Comparison of ENCODE assay signal across 16 cellular contexts in the genomic region with DNA sequence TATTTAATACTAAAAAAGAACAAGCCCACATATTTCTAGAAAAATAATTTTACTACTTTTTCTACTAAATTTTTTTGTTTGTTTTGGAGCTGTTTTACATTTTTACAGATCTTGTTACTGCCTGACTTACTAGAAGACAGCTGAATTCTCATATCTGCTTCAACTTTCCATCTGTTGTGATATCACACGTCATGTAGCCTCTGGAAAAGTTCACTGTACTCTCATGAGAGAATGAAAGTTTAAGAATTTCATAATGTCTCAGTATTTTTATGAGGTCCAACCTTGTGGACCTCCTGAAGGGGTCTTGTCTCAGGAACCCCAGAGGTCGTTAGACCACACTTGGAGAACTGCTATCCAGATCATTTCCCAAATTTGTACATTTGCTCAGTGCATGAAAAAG.
DNase-seq lines count a peak whose midpoint lies in the region; ATAC-seq and TF ChIP-seq lines count a peak whose summit lies in the region.
"Had no signal": no experiment of that assay in that cellular context is flagged by ENCODE, and none has a peak within 500 bp of the region (broad histone marks: within the 10 kb centered on the region; RNA-seq: fewer than 3 reads in every experiment).

No MANE protein-coding gene starts in this region.

- H3K27ac ChIP-seq in right atrium auricular region: no peak overlapping the region
- H3K27ac ChIP-seq: BLaER1, HL-60 had no signal

- H3K36me3 ChIP-seq in right atrium auricular region: no peaks in the 10 kb centered on the region
- H3K36me3 ChIP-seq: BLaER1 had no signal

- ATAC-seq in Right ventricle myocardium superior (ENCODE audit: poor library complexity) (peak; percentile 58), left ventricle myocardium superior (peak; percentile 76), HG02798 (IDR thresholded peaks at IDR 0.05; ENCODE audit: poor library complexity, unreplicated experiment) (no peak), GM19452 (IDR thresholded peaks at IDR 0.05; ENCODE audit: unreplicated experiment) (no peak), GM18870 (IDR thresholded peaks at IDR 0.05; ENCODE audit: unreplicated experiment) (no peak)

- intact Hi-C loops in Right ventricle myocardium superior (cut with DNase I): no loop called here
- intact Hi-C loops in left ventricle myocardium superior (cut with micrococcal nuclease): no loop called here

- DNase-seq in Right ventricle myocardium superior (no peak), right atrium auricular region (ENCODE audit: low spot score) (no peak), choroid plexus epithelial cell (ENCODE audit: low read depth) (peak; percentile 48), left ventricle myocardium superior (no peak)
- DNase-seq: 8988T; AML-193; Caco-2; CD8-positive, alpha-beta memory T cell; DND-41; GF-D8 had no signal

- no peaks in the 10 kb centered on the region for H3K27me3 ChIP-seq in right atrium auricular region
- H3K27me3 ChIP-seq: BLaER1 had no signal

- TF ChIP-seq CTCF in right atrium auricular region (IDR thresholded peaks at IDR 0.05) (no peak), choroid plexus epithelial cell (conservative IDR thresholded peaks at IDR 0.05; ENCODE audit: low read depth, low read length) (no peak)

- peaks cover 0 to 6% of the 10 kb centered on the region in 2 donors for H3K4me1 ChIP-seq in right atrium auricular region
- H3K4me1 ChIP-seq: Caco-2 had no signal

- peaks cover 0 to 6% of the 10 kb centered on the region in 2 donors for H3K9me3 ChIP-seq in right atrium auricular region
- H3K9me3 ChIP-seq: Caco-2, HAP-1 had no signal

- H3K4me3 ChIP-seq in right atrium auricular region: no peak overlapping the region
- no peak overlapping the region for H3K4me3 ChIP-seq in choroid plexus epithelial cell (ENCODE audit: low read depth, low read length)
- H3K4me3 ChIP-seq: BLaER1, HAP-1 had no signal

Comparison
In these comparisons a context has a peak if more than half of its experiments do, and no peak if none do; other contexts are left out.
1. ATAC-seq: peak in Right ventricle myocardium superior (single experiment) and left ventricle myocardium superior (single experiment); none in HG02798 (single experiment), GM19452 (single experiment) and GM18870 (single experiment).